ENCODE assay signal across 1 cellular context in genomic region chr3:192273611-192274010, GRCh38.
TF ChIP-seq lines count a peak whose summit lies in the region.

No MANE protein-coding gene starts in this region.

TF ChIP-seq in H1, 55 proteins besides CTCF, POLR2A, EP300 and RAD21:
- no peak for TF ChIP-seq CHD1 (IDR thresholded peaks at IDR 0.05; ENCODE audit: low read depth, low read length)
- TF ChIP-seq CHD2 (IDR thresholded peaks at IDR 0.05; ENCODE audit: low read length) = no peak
- TF ChIP-seq SUZ12 (IDR thresholded peaks at IDR 0.05; ENCODE audit: low read length) = no peak
- no peak for TF ChIP-seq TBP (IDR thresholded peaks at IDR 0.05; ENCODE audit: low read depth, low read length)
- TF ChIP-seq HDAC2 (IDR thresholded peaks at IDR 0.05; ENCODE audit: borderline replicate concordance in 1 of 2, low read depth in 2 of 2, low read length in 2 of 2) = no peak
- TF ChIP-seq MAFK (IDR thresholded peaks at IDR 0.05; ENCODE audit: low read depth, low read length) = no peak
- TF ChIP-seq SRF (IDR thresholded peaks at IDR 0.05; ENCODE audit: low read depth, low read length) = no peak
